ENCODE assay signal across 27 cellular contexts in the genomic region with DNA sequence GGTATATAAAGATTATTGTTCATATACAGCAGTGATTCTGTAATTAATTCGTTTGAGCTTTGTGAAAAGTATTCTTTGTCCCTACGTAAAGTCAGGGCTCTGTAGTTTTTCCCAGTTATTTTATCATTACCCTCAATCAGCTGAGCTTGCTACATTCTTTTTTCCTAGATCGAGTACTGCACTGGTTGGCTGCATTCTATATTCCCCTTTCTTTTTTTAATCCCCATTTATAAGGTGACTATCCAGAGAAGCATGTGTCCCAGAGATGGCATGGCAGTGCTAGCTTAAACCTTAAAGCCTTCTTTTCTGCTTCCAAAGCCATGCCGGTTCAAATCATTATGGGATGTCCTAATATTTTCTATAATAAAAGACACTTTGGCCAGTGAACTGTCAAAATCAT.
DNase-seq lines count a peak whose midpoint lies in the region; ATAC-seq and TF ChIP-seq lines count a peak whose summit lies in the region.
"Had no signal": no experiment of that assay in that cellular context is flagged by ENCODE, and none has a peak within 500 bp of the region (broad histone marks: within the 10 kb centered on the region; RNA-seq: fewer than 3 reads in every experiment).

No MANE protein-coding gene starts in this region.

- no peak for TF ChIP-seq CTCF in osteocyte (IDR thresholded peaks at IDR 0.05)
- TF ChIP-seq CTCF in activated CD8-positive, alpha-beta T cell treated with anti-CD3 and anti-CD28 coated beads for 36 hours (IDR thresholded peaks at IDR 0.05): no peak
- TF ChIP-seq CTCF in uterus (IDR thresholded peaks at IDR 0.05): no peak

- no peak overlapping the region for H3K4me3 ChIP-seq in BLaER1 treated with 17β-estradiol and CSF1 and Interleukin-3, amounts not matched to agents 10 nM and 100 nM
- peak overlapping the region; percentile 15 for H3K4me3 ChIP-seq in MG63
- no peak overlapping the region for H3K4me3 ChIP-seq in uterus
- H3K4me3 ChIP-seq: hepatocyte, SK-N-MC, thyroid gland had no signal

- H3K9ac ChIP-seq in BLaER1 treated with 17β-estradiol and CSF1 and Interleukin-3, amounts not matched to agents 10 nM and 100 nM: no peak overlapping the region; a peak in 1 of 22 replicates

- intact Hi-C loops in activated CD8-positive, alpha-beta T cell treated with anti-CD3 and anti-CD28 coated beads for 36 hours (cut with micrococcal nuclease): no loop called here
- intact Hi-C loops in uterus (cut with DNase I; ENCODE audit: low total_unique reads): no loop called here

- H3K27me3 Mint-ChIP-seq in osteocyte (ENCODE audit: unreplicated experiment): no peaks in the 10 kb centered on the region
- H3K27me3 Mint-ChIP-seq in activated CD8-positive, alpha-beta T cell treated with anti-CD3 and anti-CD28 coated beads for 36 hours: peaks cover 16% of the 10 kb centered on the region
- peaks cover 19% of the 10 kb centered on the region for H3K27me3 Mint-ChIP-seq in activated naive CD8-positive, alpha-beta T cell treated with anti-CD3 and anti-CD28 coated beads, Interleukin-2, amount 50 U/mL, for 24 hours

- peaks cover 0 to 43% (median 13%) of the 10 kb centered on the region in 11 experiments; a peak in 13 of 22 replicates for H3K9me3 ChIP-seq in BLaER1 treated with 17β-estradiol and CSF1 and Interleukin-3, amounts not matched to agents 10 nM and 100 nM (replicated peaks in 1 of 11)
- H3K9me3 ChIP-seq in MG63: peaks cover 2% of the 10 kb centered on the region; the same call in 1 of the 2 replicates
- no peaks in the 10 kb centered on the region for H3K9me3 ChIP-seq in uterus
- H3K9me3 ChIP-seq: thyroid gland had no signal

- no peak overlapping the region for H3K4me3 Mint-ChIP-seq in osteocyte (ENCODE audit: unreplicated experiment)
- no peak overlapping the region for H3K4me3 Mint-ChIP-seq in activated CD8-positive, alpha-beta T cell treated with anti-CD3 and anti-CD28 coated beads for 36 hours
- no peak overlapping the region for H3K4me3 Mint-ChIP-seq in activated naive CD8-positive, alpha-beta T cell treated with anti-CD3 and anti-CD28 coated beads, Interleukin-2, amount 50 U/mL, for 24 hours
- H3K4me3 Mint-ChIP-seq: activated T-cell treated with anti-CD3 and anti-CD28 coated beads, Interleukin-2, amount 50 U/mL, for 72 hours; B cell; CD8-positive, alpha-beta T cell; natural killer cell; T-helper 1 cell treated with Interleukin-12 subunit alpha and Interleukin-12 subunit beta and Interleukin-4 antibody, amounts not matched to agents 30 μg/mL and 1 μg/mL, for 36 hours had no signal

- CTCF ChIA-PET in activated CD8-positive, alpha-beta T cell treated with anti-CD3 and anti-CD28 coated beads for 36 hours (lab: Charles Lee): no interaction called here

- peak overlapping the region in 8 of 11 experiments; percentile 58 to 84 (median 72); a peak in 14 of 22 replicates for H3K27ac ChIP-seq in BLaER1 treated with 17β-estradiol and CSF1 and Interleukin-3, amounts not matched to agents 10 nM and 100 nM
- H3K27ac ChIP-seq in epithelial cell of prostate (peak overlapping the region; percentile 85), uterus (no peak overlapping the region)
- H3K27ac ChIP-seq: hepatocyte, SK-N-MC, thyroid gland had no signal

- peak overlapping the region in 6 of 11 experiments; percentile 0 to 59 (median 24); a peak in 5 of 22 replicates for H3K4me2 ChIP-seq in BLaER1 treated with 17β-estradiol and CSF1 and Interleukin-3, amounts not matched to agents 10 nM and 100 nM
- H3K4me2 ChIP-seq: hepatocyte had no signal

- POLR2A ChIA-PET in activated CD8-positive, alpha-beta T cell treated with anti-CD3 and anti-CD28 coated beads for 36 hours (lab: Charles Lee): no interaction called here

- H3K27me3 ChIP-seq in BLaER1 treated with 17β-estradiol and CSF1 and Interleukin-3, amounts not matched to agents 10 nM and 100 nM: no peaks in the 10 kb centered on the region
- H3K27me3 ChIP-seq in MG63 (no peaks in the 10 kb centered on the region), uterus (no peaks in the 10 kb centered on the region)
- H3K27me3 ChIP-seq: hepatocyte, thyroid gland had no signal

- H3K9me3 Mint-ChIP-seq in osteocyte (ENCODE audit: unreplicated experiment): peaks cover 4% of the 10 kb centered on the region
- no peaks in the 10 kb centered on the region for H3K9me3 Mint-ChIP-seq in activated CD8-positive, alpha-beta T cell treated with anti-CD3 and anti-CD28 coated beads for 36 hours
- H3K9me3 Mint-ChIP-seq in activated naive CD8-positive, alpha-beta T cell treated with anti-CD3 and anti-CD28 coated beads, Interleukin-2, amount 50 U/mL, for 24 hours: no peaks in the 10 kb centered on the region
- H3K9me3 Mint-ChIP-seq: CD8-positive, alpha-beta T cell; natural killer cell; T-helper 1 cell treated with Interleukin-12 subunit alpha and Interleukin-12 subunit beta and Interleukin-4 antibody, amounts not matched to agents 30 μg/mL and 1 μg/mL, for 36 hours had no signal

- TF ChIP-seq POLR2A in uterus (IDR thresholded peaks at IDR 0.05): no peak

- H3K36me3 Mint-ChIP-seq in osteocyte (ENCODE audit: unreplicated experiment): peaks cover 12% of the 10 kb centered on the region
- no peaks in the 10 kb centered on the region for H3K36me3 Mint-ChIP-seq in activated CD8-positive, alpha-beta T cell treated with anti-CD3 and anti-CD28 coated beads for 36 hours (ENCODE audit: low read depth)
- H3K36me3 Mint-ChIP-seq in activated naive CD8-positive, alpha-beta T cell treated with anti-CD3 and anti-CD28 coated beads, Interleukin-2, amount 50 U/mL, for 24 hours (ENCODE audit: low read depth): no peaks in the 10 kb centered on the region
- H3K36me3 Mint-ChIP-seq: CD8-positive, alpha-beta T cell; natural killer cell had no signal

- H3K27ac Mint-ChIP-seq in osteocyte (ENCODE audit: unreplicated experiment): peak overlapping the region; percentile 75
- H3K27ac Mint-ChIP-seq in activated CD8-positive, alpha-beta T cell treated with anti-CD3 and anti-CD28 coated beads for 36 hours: no peak overlapping the region
- H3K27ac Mint-ChIP-seq in activated naive CD8-positive, alpha-beta T cell treated with anti-CD3 and anti-CD28 coated beads, Interleukin-2, amount 50 U/mL, for 24 hours: no peak overlapping the region
- H3K27ac Mint-ChIP-seq: activated T-cell treated with anti-CD3 and anti-CD28 coated beads, Interleukin-2, amount 50 U/mL, for 72 hours; B cell; CD8-positive, alpha-beta T cell; natural killer cell; T-helper 1 cell treated with Interleukin-12 subunit alpha and Interleukin-12 subunit beta and Interleukin-4 antibody, amounts not matched to agents 30 μg/mL and 1 μg/mL, for 36 hours had no signal

- H3K4me1 Mint-ChIP-seq in osteocyte (ENCODE audit: unreplicated experiment): peaks cover 52% of the 10 kb centered on the region
- no peaks in the 10 kb centered on the region for H3K4me1 Mint-ChIP-seq in activated CD8-positive, alpha-beta T cell treated with anti-CD3 and anti-CD28 coated beads for 36 hours (ENCODE audit: low read depth)
- no peaks in the 10 kb centered on the region for H3K4me1 Mint-ChIP-seq in activated naive CD8-positive, alpha-beta T cell treated with anti-CD3 and anti-CD28 coated beads, Interleukin-2, amount 50 U/mL, for 24 hours
- H3K4me1 Mint-ChIP-seq: natural killer cell had no signal

- H3K36me3 ChIP-seq in BLaER1 treated with 17β-estradiol and CSF1 and Interleukin-3, amounts not matched to agents 10 nM and 100 nM: no peaks in the 10 kb centered on the region
- H3K36me3 ChIP-seq in MG63 (peaks cover 43% of the 10 kb centered on the region), uterus (no peaks in the 10 kb centered on the region)
- H3K36me3 ChIP-seq: thyroid gland had no signal

- peaks cover 10 to 48% (median 36%) of the 10 kb centered on the region in 10 experiments; a peak in 19 of 20 replicates for H3K4me1 ChIP-seq in BLaER1 treated with 17β-estradiol and CSF1 and Interleukin-3, amounts not matched to agents 10 nM and 100 nM
- no peaks in the 10 kb centered on the region for H3K4me1 ChIP-seq in uterus

- DNase-seq in MG63 (no peak), epithelial cell of prostate (ENCODE audit: low read depth, low spot score) (no peak), osteocyte (ENCODE audit: extremely low spot score, unreplicated experiment) (no peak), uterus (no peak)
- DNase-seq in activated CD4-positive, CD25-positive, alpha-beta regulatory T cell (lab: John Stamatoyannopoulos, UW): no peak
- DNase-seq in activated CD8-positive, alpha-beta T cell treated with anti-CD3 and anti-CD28 coated beads for 36 hours: no peak
- DNase-seq in activated naive CD8-positive, alpha-beta T cell treated with anti-CD3 and anti-CD28 coated beads, Interleukin-2, amount 50 U/mL, for 24 hours: no peak
- DNase-seq: ACHN; activated CD4-positive, alpha-beta T cell treated with anti-CD3 and anti-CD28 coated beads, Interleukin-2, amount 50 U/mL, for 48 hours; activated T-cell treated with anti-CD3 and anti-CD28 coated beads, Interleukin-2, amount 50 U/mL, for 72 hours; CD8-positive, alpha-beta T cell; midbrain; natural killer cell; NCI-H1048; NCI-H446; NCI-H82; occipital lobe; RPMI8226; stimulated activated CD4-positive, alpha-beta T cell treated with anti-CD3 and anti-CD28 coated beads, Interleukin-1b, Interleukin-23, amount 100 ng/mL, for 48 hours; stimulated activated naive CD4-positive, alpha-beta T cell treated with Interleukin-2 at 50 U/mL for 16 hours; thyroid gland had no signal

- no peaks in the 10 kb centered on the region for H4K20me1 ChIP-seq in BLaER1 treated with 17β-estradiol and CSF1 and Interleukin-3, amounts not matched to agents 10 nM and 100 nM

- ATAC-seq in activated CD8-positive, alpha-beta T cell treated with anti-CD3 and anti-CD28 coated beads for 36 hours: no peak
- no peak for ATAC-seq in activated naive CD8-positive, alpha-beta T cell treated with anti-CD3 and anti-CD28 coated beads, Interleukin-2, amount 50 U/mL, for 24 hours
- ATAC-seq: activated CD4-positive, CD25-positive, alpha-beta regulatory T cell treated with anti-CD3 and anti-CD28 coated beads, Interleukin-2, amount 50 U/mL, for 24 hours; activated T-cell treated with anti-CD3 and anti-CD28 coated beads, Interleukin-2, amount 50 U/mL, for 72 hours; CD8-positive, alpha-beta T cell; natural killer cell had no signal

Comparison
In these comparisons a context has a peak if more than half of its experiments do, and no peak if none do; other contexts are left out.
1. H3K27ac ChIP-seq: peak in BLaER1 treated with 17β-estradiol and CSF1 and Interleukin-3, amounts not matched to agents 10 nM and 100 nM (8 of 11) and epithelial cell of prostate (single experiment); none in uterus (0 of 2).